ENCODE assay signal across 20 cellular contexts in the genomic region with DNA sequence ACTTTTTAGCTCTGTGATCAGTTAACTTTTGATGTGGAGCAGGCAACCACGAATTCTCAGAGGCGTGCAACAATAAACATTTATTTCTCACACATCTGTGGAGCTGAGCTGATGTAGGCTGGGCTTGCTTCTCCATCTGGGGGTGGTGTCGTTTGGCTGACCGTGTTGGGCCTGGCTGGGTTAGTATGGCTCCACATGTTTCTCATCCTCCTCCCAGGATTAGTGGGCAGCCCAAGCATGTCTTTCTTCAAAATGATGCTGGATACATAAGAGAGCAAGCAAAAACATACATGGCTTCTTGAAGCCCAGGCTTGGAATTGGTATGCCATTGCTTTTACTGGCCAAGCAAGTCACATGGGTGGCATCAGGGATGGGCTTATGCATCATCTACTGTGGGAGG.
DNase-seq lines count a peak whose midpoint lies in the region; ATAC-seq, FAIRE-seq and TF ChIP-seq lines count a peak whose summit lies in the region.
"Had no signal": no experiment of that assay in that cellular context is flagged by ENCODE, and none has a peak within 500 bp of the region (broad histone marks: within the 10 kb centered on the region; RNA-seq: fewer than 3 reads in every experiment).

No MANE protein-coding gene starts in this region.

- intact Hi-C loops in heart left ventricle (cut with DNase I): loop anchor here in 1 of 10 donors (10.0 kb wide), 1 partner anchor 128 kb away; no protein-coding TSS in a partner anchor
- intact Hi-C loops in sciatic nerve (cut with DNase I): no loop called here

- peaks cover 0 to 42% (median 31%) of the 10 kb centered on the region in 10 experiments; a peak in 17 of 20 replicates for H3K4me1 ChIP-seq in BLaER1 treated with 17β-estradiol and CSF1 and Interleukin-3, amounts not matched to agents 10 nM and 100 nM
- peaks cover 4% of the 10 kb centered on the region; the same call in 1 of the 2 replicates for H3K4me1 ChIP-seq in HAP-1
- H3K4me1 ChIP-seq in heart left ventricle: peaks cover 0 to 3% (median 0%) of the 10 kb centered on the region in 12 donors
- H3K4me1 ChIP-seq in small intestine (ENCODE audit: control insufficient read depth in 2 of 2, insufficient read depth in 1 of 2, low read depth in 1 of 2, low read length in 1 of 2): no peaks in the 10 kb centered on the region
- H3K4me1 ChIP-seq: SJSA1 had no signal

- no peaks in the 10 kb centered on the region for H4K20me1 ChIP-seq in BLaER1 treated with 17β-estradiol and CSF1 and Interleukin-3, amounts not matched to agents 10 nM and 100 nM

- TF ChIP-seq POLR2A in heart left ventricle (IDR thresholded peaks at IDR 0.05): no peak

- H3K9me3 ChIP-seq in BLaER1 treated with 17β-estradiol and CSF1 and Interleukin-3, amounts not matched to agents 10 nM and 100 nM (replicated peaks in 1 of 11): no peaks in the 10 kb centered on the region
- H3K9me3 ChIP-seq in HAP-1: no peaks in the 10 kb centered on the region; the same call in 1 of the 2 replicates
- H3K9me3 ChIP-seq in heart left ventricle: peaks cover 0 to 11% (median 0%) of the 10 kb centered on the region in 12 donors
- no peaks in the 10 kb centered on the region for H3K9me3 ChIP-seq in small intestine (ENCODE audit: control insufficient read depth, low read depth)
- H3K9me3 ChIP-seq: SJSA1 had no signal

- H3K36me3 ChIP-seq in BLaER1 treated with 17β-estradiol and CSF1 and Interleukin-3, amounts not matched to agents 10 nM and 100 nM: no peaks in the 10 kb centered on the region
- H3K36me3 ChIP-seq in HAP-1 (replicated peaks) (no peaks in the 10 kb centered on the region), heart left ventricle (no peaks in the 10 kb centered on the region), small intestine (ENCODE audit: control insufficient read depth in 2 of 2, insufficient read depth in 2 of 2, low read length in 2 of 2) (no peaks in the 10 kb centered on the region)
- H3K36me3 ChIP-seq: MG63, SJSA1 had no signal

- in situ Hi-C loops in HAP-1 (cut with MboI; ENCODE audit: low sequenced_read_pairs): no loop called here

- peak overlapping the region in 8 of 11 experiments; percentile 1 to 83 (median 64); a peak in 14 of 22 replicates for H3K4me2 ChIP-seq in BLaER1 treated with 17β-estradiol and CSF1 and Interleukin-3, amounts not matched to agents 10 nM and 100 nM
- H3K4me2 ChIP-seq: PC-9 had no signal

- H3K27ac ChIP-seq in BLaER1 treated with 17β-estradiol and CSF1 and Interleukin-3, amounts not matched to agents 10 nM and 100 nM: no peak overlapping the region
- H3K27ac ChIP-seq in heart left ventricle (peak overlapping the region in 3 of 12 donors; percentile 2 to 35 (median 10)), small intestine (ENCODE audit: low read depth in 1 of 2, low read length in 1 of 2) (no peak overlapping the region)
- H3K27ac ChIP-seq: HL-60, PC-9, SJSA1 had no signal

- ATAC-seq in heart left ventricle (peak in 3 of 4 donors; percentile 56 to 82 (median 76)), sciatic nerve (peak; percentile 72)
- ATAC-seq: HCT116 had no signal

- H3K4me3 ChIP-seq in BLaER1 treated with 17β-estradiol and CSF1 and Interleukin-3, amounts not matched to agents 10 nM and 100 nM: no peak overlapping the region
- H3K4me3 ChIP-seq in HAP-1 (no peak overlapping the region), heart left ventricle (no peak overlapping the region), small intestine (ENCODE audit: low read depth in 1 of 2, low read length in 2 of 2) (no peak overlapping the region)
- H3K4me3 ChIP-seq: MG63, PC-9, SJSA1 had no signal

- H3K27me3 ChIP-seq in BLaER1 treated with 17β-estradiol and CSF1 and Interleukin-3, amounts not matched to agents 10 nM and 100 nM: peaks cover 0 to 18% (median 0%) of the 10 kb centered on the region in 11 experiments; a peak in 5 of 22 replicates
- H3K27me3 ChIP-seq in HAP-1 (ENCODE audit: low read depth) (no peaks in the 10 kb centered on the region), heart left ventricle (no peaks in the 10 kb centered on the region), small intestine (ENCODE audit: control insufficient read depth in 2 of 2, insufficient read depth in 2 of 2, low read length in 2 of 2) (no peaks in the 10 kb centered on the region)
- H3K27me3 ChIP-seq: SJSA1 had no signal

- DNase-seq in HAP-1 (ENCODE audit: low spot score in 2 of 2): peak; percentile 16 to 30
- DNase-seq in heart left ventricle: peak in 2 of 5 donors; percentile 40 to 45
- DNase-seq in sciatic nerve (ENCODE audit: low spot score): no peak
- no peak for DNase-seq in small intestine
- DNase-seq in RPMI8226: no peak
- DNase-seq in Ammon's horn (ENCODE audit: low spot score): no peak
- DNase-seq: COR-L47, GF-D8, Kasumi-1, MG63, NCI-H1048, NCI-H1436, NCI-H1930, NCI-H345, NCI-H524 treated with DMSO at 0.1 percent for 48 hours, PC-9 had no signal

- WGBS in heart left ventricle, 4 donors: 76 to 88% (median 82%) methylated on average over 4 of the region's 4 CpGs
- WGBS in small intestine, 3 donors: 46 to 76% (median 55%) methylated on average over 4 of the region's 4 CpGs

- no peak for TF ChIP-seq CTCF in heart left ventricle (IDR thresholded peaks at IDR 0.05)

- H3K9ac ChIP-seq in BLaER1 treated with 17β-estradiol and CSF1 and Interleukin-3, amounts not matched to agents 10 nM and 100 nM: no peak overlapping the region

- no peak for FAIRE-seq in small intestine (lab: Jason Lieb, UNC)

Comparison
In these comparisons a context has a peak if more than half of its experiments do, and no peak if none do; other contexts are left out.
1. DNase-seq: peak in HAP-1 (2 of 2); none in sciatic nerve (single experiment), small intestine (single experiment), RPMI8226 (single experiment) and Ammon's horn (single experiment).